33 cellular contexts compared by ENCODE assay signal in the genomic region with DNA sequence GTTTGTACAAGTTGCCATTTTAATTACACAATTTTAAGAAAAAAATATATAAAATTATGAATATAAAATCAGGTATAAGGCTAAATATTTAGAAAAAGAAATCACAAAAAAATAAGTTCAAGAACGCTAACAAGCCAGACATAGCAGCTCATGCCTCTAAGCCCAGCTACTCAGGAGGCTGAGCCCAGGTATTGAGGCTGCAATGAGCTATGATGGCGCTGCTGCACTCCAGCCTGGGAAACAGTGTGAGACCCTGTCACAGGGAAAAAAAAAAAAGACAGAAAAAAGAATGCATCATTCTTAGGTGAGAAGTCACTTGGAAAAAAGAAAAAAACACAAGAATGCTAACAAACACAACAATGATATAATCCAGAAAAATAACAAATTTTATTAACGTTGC.
"Had no signal": no experiment of that assay in that cellular context is flagged by ENCODE, and none has a peak within 500 bp of the region (broad histone marks: within the 10 kb centered on the region; RNA-seq: fewer than 3 reads in every experiment).

No MANE protein-coding gene starts in this region.

- ATAC-seq: activated naive CD8-positive, alpha-beta T cell treated with anti-CD3 and anti-CD28 coated beads, Interleukin-2, amount 50 U/mL, for 24 hours; activated T-cell treated with anti-CD3 and anti-CD28 coated beads, Interleukin-2, amount 50 U/mL, for 4 hours had no signal

- H3K9me3 ChIP-seq: MG63, Peyer's patch, SJSA1 had no signal

- H3K27ac ChIP-seq: brain microvascular endothelial cell, Peyer's patch, SJSA1, VCaP had no signal

- H3K27me3 ChIP-seq: brain microvascular endothelial cell, MG63, Peyer's patch, SJSA1 had no signal

- H3K4me1 ChIP-seq: Peyer's patch, SJSA1 had no signal

- DNase-seq: activated CD4-positive, alpha-beta T cell treated with anti-CD3 and anti-CD28 coated beads, Interleukin-2, amount 10 ng/mL, durations not matched to agents 7 days and 5 days; activated CD4-positive, alpha-beta T cell treated with anti-CD3 and anti-CD28 coated beads, Interleukin-2, amount 50 U/mL, for 48 hours; activated CD8-positive, alpha-beta memory T cell treated with anti-CD3 and anti-CD28 coated beads, Interleukin-2, amount 50 U/mL, for 4 hours; activated naive CD4-positive, alpha-beta T cell treated with anti-CD3 and anti-CD28 coated beads, Interleukin-2, amount 10 ng/mL, durations not matched to agents 7 days and 5 days; activated naive CD8-positive, alpha-beta T cell treated with anti-CD3 and anti-CD28 coated beads, Interleukin-2, amount 50 U/mL, for 24 hours; activated T-cell treated with anti-CD3 and anti-CD28 coated beads for 4 hours; activated T-cell treated with anti-CD3 and anti-CD28 coated beads, Interleukin-2, amount 50 U/mL, for 4 hours; aorta; brain microvascular endothelial cell; central memory CD4-positive, alpha-beta T cell; Kasumi-1; KG1; MG63; MV-4-11; NCI-H1092; NCI-H1436 treated with DMSO at 0.1 percent for 48 hours; NCI-H1694 treated with DMSO at 0.1 percent for 48 hours; NCI-H2029; NCI-H2171 treated with DMSO at 0.1 percent for 48 hours; NCI-H2227 treated with DMSO at 0.1 percent for 48 hours; NCI-H446; NCI-H510A treated with DMSO at 0.1 percent for 48 hours; NCI-H526 treated with DMSO at 0.1 percent for 48 hours; NCI-H774; Peyer's patch; RPMI8226; SHP77 treated with DMSO at 0.1 percent for 48 hours; SW 1271; T-helper 1 cell; T-helper 2 cell; T-helper 9 cell had no signal

- H3K4me3 ChIP-seq: MG63, Peyer's patch, SJSA1 had no signal

- H3K36me3 ChIP-seq: brain microvascular endothelial cell, MG63, Peyer's patch, SJSA1 had no signal
